ENCODE assay signal across 16 cellular contexts in genomic region chr2:178502751-178503150, GRCh38. TPM values are rescaled to one million over a fixed set of nuclear protein-coding genes. Genes with fewer than 3 reads are reported as not detected.
DNase-seq lines count a peak whose midpoint lies in the region; ATAC-seq, FAIRE-seq and TF ChIP-seq lines count a peak whose summit lies in the region.
"Had no signal": no experiment of that assay in that cellular context is flagged by ENCODE, and none has a peak within 500 bp of the region (broad histone marks: within the 10 kb centered on the region; RNA-seq: fewer than 3 reads in every experiment).

No MANE protein-coding gene starts in this region.

- in situ Hi-C loops in IMR-90 (cut with MboI; ENCODE audit: low sequenced_read_pairs), result no loop called here

- H3K9ac ChIP-seq in IMR-90 (ENCODE audit: low read depth, low read length), result no peak overlapping the region
- H3K9ac ChIP-seq: BLaER1 treated with 17β-estradiol and CSF1 and Interleukin-3, amounts not matched to agents 10 nM and 100 nM had no signal

- H2AFZ ChIP-seq in IMR-90 (replicated peaks; ENCODE audit: low read length, poor library complexity), result no peak overlapping the region

- no peak overlapping the region for H4K5ac ChIP-seq in IMR-90 (ENCODE audit: low read depth, low read length)

- no peak overlapping the region for H3K4ac ChIP-seq in IMR-90 (ENCODE audit: low read depth, low read length)

- no peak overlapping the region for H2BK15ac ChIP-seq in IMR-90 (ENCODE audit: low read depth, low read length)

- no peak overlapping the region for H3K4me3 ChIP-seq in A549
- no peak overlapping the region for H3K4me3 ChIP-seq in IMR-90 (ENCODE audit: insufficient read depth, low read depth, low read length)
- H3K4me3 ChIP-seq: BLaER1 treated with 17β-estradiol and CSF1 and Interleukin-3, amounts not matched to agents 10 nM and 100 nM had no signal

- 78% methylated on average over 4 of the region's 4 CpGs for WGBS in A549 (ENCODE audit: missing lambda C conversion rate)
- WGBS in IMR-90 (ENCODE audit: extremely low coverage in 2 of 2, insufficient read length in 1 of 2), 2 experiments, result no CpG with 5 or more reads among the region's 4 CpGs

- no peaks in the 10 kb centered on the region for H3K27me3 ChIP-seq in IMR-90 (ENCODE audit: control insufficient read depth, insufficient read depth, low read length)
- H3K27me3 ChIP-seq: BLaER1 treated with 17β-estradiol and CSF1 and Interleukin-3, amounts not matched to agents 10 nM and 100 nM had no signal

- no peak for ATAC-seq in A549
- no peak for ATAC-seq in IMR-90 (ENCODE audit: low read depth)
- ATAC-seq: CD8-positive, alpha-beta T cell had no signal

- H3K4me2 ChIP-seq in A549 (no peak overlapping the region), IMR-90 (ENCODE audit: low read depth, low read length) (no peak overlapping the region)
- H3K4me2 ChIP-seq: BLaER1 treated with 17β-estradiol and CSF1 and Interleukin-3, amounts not matched to agents 10 nM and 100 nM had no signal

- H3K9me3 ChIP-seq in A549, result no peaks in the 10 kb centered on the region
- no peaks in the 10 kb centered on the region for H3K9me3 ChIP-seq in IMR-90 (ENCODE audit: control insufficient read depth, insufficient read depth, low read length)
- H3K9me3 ChIP-seq: BLaER1 treated with 17β-estradiol and CSF1 and Interleukin-3, amounts not matched to agents 10 nM and 100 nM; Caco-2 had no signal

- no peak for DNase-seq in A549 (ENCODE audit: low read depth in 1 of 2, low spot score in 1 of 2)
- no peak for DNase-seq in IMR-90
- no peak for DNase-seq in cerebellum (ENCODE audit: low spot score)
- no peak for DNase-seq in NCI-H526 treated with DMSO at 0.1 percent for 48 hours (lab: John Stamatoyannopoulos, UW)
- DNase-seq: 8988T; AML-193; Caco-2; Calu3; CD4-positive, alpha-beta T cell; CD8-positive, alpha-beta T cell; DMS79 treated with DMSO at 0.1 percent for 48 hours; GF-D8 had no signal

- H2BK120ac ChIP-seq in IMR-90 (ENCODE audit: low read depth, low read length), result no peak overlapping the region

- H2BK20ac ChIP-seq in IMR-90 (ENCODE audit: low read depth, low read length), result no peak overlapping the region

- H3K27ac ChIP-seq in A549 (no peak overlapping the region), IMR-90 (ENCODE audit: insufficient read depth, low read length) (no peak overlapping the region)
- H3K27ac ChIP-seq: BLaER1 treated with 17β-estradiol and CSF1 and Interleukin-3, amounts not matched to agents 10 nM and 100 nM; C4-2B had no signal

- H3K14ac ChIP-seq in IMR-90 (replicated peaks; ENCODE audit: low read depth, low read length), result no peak overlapping the region

- intact Hi-C loops in IMR-90 (cut with micrococcal nuclease), result no loop called here

- H3K36me3 ChIP-seq in IMR-90 (ENCODE audit: control insufficient read depth, insufficient read depth, low read length), result peaks cover 12% of the 10 kb centered on the region

- H2AK5ac ChIP-seq in IMR-90 (ENCODE audit: low read depth, low read length), result no peak overlapping the region

- no peak for FAIRE-seq in A549 (lab: Jason Lieb, UNC)
- FAIRE-seq: D721Med, G401.6 had no signal

- TF ChIP-seq EP300 in A549 (IDR thresholded peaks at IDR 0.05), result no peak

- H3K18ac ChIP-seq in IMR-90 (ENCODE audit: low read depth, low read length), result no peak overlapping the region

- H3K4me1 ChIP-seq in A549 (no peaks in the 10 kb centered on the region), IMR-90 (ENCODE audit: control insufficient read depth, insufficient read depth, low read length) (no peaks in the 10 kb centered on the region)
- H3K4me1 ChIP-seq: BLaER1 treated with 17β-estradiol and CSF1 and Interleukin-3, amounts not matched to agents 10 nM and 100 nM; Caco-2 had no signal

- no peaks in the 10 kb centered on the region for H3K9me1 ChIP-seq in IMR-90 (ENCODE audit: insufficient read depth, low read length)

- H3K79me1 ChIP-seq in IMR-90 (ENCODE audit: low read depth in 1 of 2, low read length in 2 of 2), result 0 out of 4 replicates have a peak, but pooled peaks cover 0 to 3% of the 10 kb centered on the region in 2 experiments

- TF ChIP-seq POLR2A in A549 (IDR thresholded peaks at IDR 0.05; ENCODE audit: low read length) (no peak), IMR-90 (IDR thresholded peaks at IDR 0.05; ENCODE audit: low read depth, low read length) (no peak)

- CTCF ChIA-PET in A549 (lab: Yijun Ruan, JAX), result interaction anchor here (1.3 kb wide), 1 partner anchor 14 kb away, joined by 4 read pairs; no protein-coding TSS in a partner anchor
- CTCF ChIA-PET in IMR-90 (lab: Yijun Ruan, JAX), result no interaction called here

- no peak overlapping the region for H3K56ac ChIP-seq in IMR-90 (ENCODE audit: extremely low read depth, insufficient read depth, low read length)

- H2BK5ac ChIP-seq in IMR-90 (ENCODE audit: low read depth, low read length, poor library complexity, severe bottlenecking), result no peak overlapping the region

- no peak overlapping the region for H4K8ac ChIP-seq in IMR-90 (ENCODE audit: low read depth in 2 of 2, low read length in 2 of 2)

- H3K23ac ChIP-seq in IMR-90 (ENCODE audit: low read depth, low read length), result no peak overlapping the region

- dilution Hi-C loops in IMR-90 (cut with HindIII; ENCODE audit: low sequenced_read_pairs, unreplicated experiment), result no loop called here

- H4K91ac ChIP-seq in IMR-90 (ENCODE audit: insufficient read depth, low read depth, low read length), result no peak overlapping the region

- TF ChIP-seq RAD21 in A549 (conservative IDR thresholded peaks at IDR 0.05 in 1 of 2, IDR thresholded peaks at IDR 0.05 in 1 of 2) (no peak), IMR-90 (IDR thresholded peaks at IDR 0.05; ENCODE audit: low read length) (no peak)

- no peaks in the 10 kb centered on the region for H4K20me1 ChIP-seq in IMR-90 (ENCODE audit: insufficient read depth, low read length)
- H4K20me1 ChIP-seq: BLaER1 treated with 17β-estradiol and CSF1 and Interleukin-3, amounts not matched to agents 10 nM and 100 nM had no signal

- POLR2A ChIA-PET in A549 (lab: Yijun Ruan, JAX), result no interaction called here
- POLR2A ChIA-PET in IMR-90 (lab: Charles Lee; ENCODE audit: unreplicated experiment), result no interaction called here

- TF ChIP-seq CTCF in A549 (IDR thresholded peaks at IDR 0.05) (no peak), IMR-90 (conservative IDR thresholded peaks at IDR 0.05; ENCODE audit: low read depth, low read length) (no peak)

- H2AK9ac ChIP-seq in IMR-90 (replicated peaks; ENCODE audit: low read depth, low read length, poor library complexity), result no peak overlapping the region

- BruUV-seq in IMR-90 (replicated peaks; lab: Mats Ljungman, UMichigan), result no TSS peak

TF ChIP-seq in A549, 52 proteins besides CTCF, POLR2A, EP300 and RAD21:
- no peak for TF ChIP-seq PHF8 (IDR thresholded peaks at IDR 0.05; ENCODE audit: borderline replicate concordance, low read depth)
- TF ChIP-seq MAFK (IDR thresholded peaks at IDR 0.05; ENCODE audit: partially characterized antibody), result peak; percentile 19
- TF ChIP-seq NR3C1 (IDR thresholded peaks at IDR 0.05), result no peak

TF ChIP-seq in IMR-90, 13 proteins besides CTCF, POLR2A, EP300 and RAD21 (continues in another document):
- no peak for TF ChIP-seq CHD1 (IDR thresholded peaks at IDR 0.05; ENCODE audit: low read depth, low read length)

RNA-seq across cellular contexts. Expression of gene PLEKHA3, which starts 22.5 kb away (rescaled TPM):
- polyA plus RNA-seq in A549 (2011; rRNA removed) (26.9 and 47.4 TPM in 2 replicates), A549 (2017; fragmentation: RNase III; extraction: RNeasy Plus Mini Kit Qiagen cat#74134 plus additional on column Dnase treatment) (7.8 to 11.0 TPM (median 9.6 TPM) in 3 replicates), IMR-90 (2012; rRNA removed) (5.5 and 9.6 TPM in 2 replicates)
- polyA plus RNA-seq in A549 (2012; cell fraction: cytosol; rRNA removed), result 3.1 and 3.9 TPM in 2 replicates
- 0.90 and 1.7 TPM in 2 replicates for polyA plus RNA-seq in A549 (2012; cell fraction: nucleus; rRNA removed)
- polyA minus RNA-seq in A549 (2011; rRNA and poly(A)+ RNA removed), result 7.9 and 9.5 TPM in 2 replicates
- total RNA-seq in IMR-90 (2012; rRNA removed) (3.9 and 5.0 TPM in 2 replicates), cerebellum (15.2 TPM)
- 0.99 and 1.9 TPM in 2 replicates for polyA plus RNA-seq in IMR-90 (2012; cell fraction: cytosol; rRNA removed)
- 0.47 and 3.1 TPM in 2 replicates for polyA plus RNA-seq in IMR-90 (2012; cell fraction: nucleus; rRNA removed; ENCODE audit: low replicate concordance)

RNA-seq across cellular contexts. Expression of gene FKBP7, which starts 24.4 kb away (rescaled TPM):
- polyA plus RNA-seq in A549 (2011; rRNA removed) (21.4 and 23.7 TPM in 2 replicates), A549 (2017; fragmentation: RNase III; extraction: RNeasy Plus Mini Kit Qiagen cat#74134 plus additional on column Dnase treatment) (13.8 to 15.2 TPM (median 14.8 TPM) in 3 replicates), IMR-90 (2012; rRNA removed) (51.0 and 53.3 TPM in 2 replicates)
- 6.0 and 6.3 TPM in 2 replicates for polyA plus RNA-seq in A549 (2012; cell fraction: cytosol; rRNA removed)
- 2.1 and 2.8 TPM in 2 replicates for polyA plus RNA-seq in A549 (2012; cell fraction: nucleus; rRNA removed)
- polyA minus RNA-seq in A549 (2011; rRNA and poly(A)+ RNA removed), result 2.6 and 3.9 TPM in 2 replicates
- total RNA-seq in IMR-90 (2012; rRNA removed) (32.6 and 36.9 TPM in 2 replicates), cerebellum (12.6 TPM)
- polyA plus RNA-seq in IMR-90 (2012; cell fraction: cytosol; rRNA removed), result 8.0 and 13.7 TPM in 2 replicates
- polyA plus RNA-seq in IMR-90 (2012; cell fraction: nucleus; rRNA removed; ENCODE audit: low replicate concordance), result 1.3 and 11.6 TPM in 2 replicates

RNA-seq across cellular contexts. Expression of gene PJVK, which starts 51.6 kb away (rescaled TPM):
- polyA plus RNA-seq in A549 (2011; rRNA removed), result 7.9 and 10.1 TPM in 2 replicates
- polyA plus RNA-seq in A549 (2012; cell fraction: cytosol; rRNA removed), result 0.84 and 1.0 TPM in 2 replicates
- 1.8 and 2.9 TPM in 2 replicates for polyA plus RNA-seq in A549 (2012; cell fraction: nucleus; rRNA removed)
- polyA plus RNA-seq in A549 (2017; fragmentation: RNase III; extraction: RNeasy Plus Mini Kit Qiagen cat#74134 plus additional on column Dnase treatment), result 3.6 to 5.1 TPM (median 3.6 TPM) in 3 replicates
- polyA minus RNA-seq in A549 (2011; rRNA and poly(A)+ RNA removed), result 2.5 and 2.7 TPM in 2 replicates
- total RNA-seq in IMR-90 (2012; rRNA removed), result 0.28 and 0.72 TPM in 2 replicates
- polyA plus RNA-seq in IMR-90 (2012; rRNA removed), result 1.9 and 2.4 TPM in 2 replicates
- polyA plus RNA-seq in IMR-90 (2012; cell fraction: cytosol; rRNA removed), result 0.04 and 0.09 TPM in 2 replicates
- polyA plus RNA-seq in IMR-90 (2012; cell fraction: nucleus; rRNA removed; ENCODE audit: low replicate concordance), result 2.8 and 24.7 TPM in 2 replicates
- 3.3 TPM for total RNA-seq in cerebellum

RNA-seq across cellular contexts. Expression of gene PRKRA, which starts 51.8 kb away (rescaled TPM):
- polyA plus RNA-seq in A549 (2011; rRNA removed) (56.7 and 63.4 TPM in 2 replicates), A549 (2017; fragmentation: RNase III; extraction: RNeasy Plus Mini Kit Qiagen cat#74134 plus additional on column Dnase treatment) (44.1 to 45.2 TPM (median 44.9 TPM) in 3 replicates), IMR-90 (2012; rRNA removed) (39.5 and 41.7 TPM in 2 replicates)
- polyA plus RNA-seq in A549 (2012; cell fraction: cytosol; rRNA removed), result 45.0 TPM in 2 replicates
- 21.7 and 29.9 TPM in 2 replicates for polyA plus RNA-seq in A549 (2012; cell fraction: nucleus; rRNA removed)
- polyA minus RNA-seq in A549 (2011; rRNA and poly(A)+ RNA removed), result 35.0 and 35.3 TPM in 2 replicates
- total RNA-seq in IMR-90 (2012; rRNA removed) (53.6 and 55.5 TPM in 2 replicates), cerebellum (83.1 TPM)
- polyA plus RNA-seq in IMR-90 (2012; cell fraction: cytosol; rRNA removed), result 9.7 and 29.0 TPM in 2 replicates
- 29.1 and 41.4 TPM in 2 replicates for polyA plus RNA-seq in IMR-90 (2012; cell fraction: nucleus; rRNA removed; ENCODE audit: low replicate concordance)
